Comparison of ENCODE assay signal across 23 cellular contexts in genomic region chr18:54386043-54386442, GRCh38. TPM values are rescaled to one million over a fixed set of nuclear protein-coding genes. Genes with fewer than 3 reads are reported as not detected.
"Had no signal": no experiment of that assay in that cellular context is flagged by ENCODE, and none has a peak within 500 bp of the region (broad histone marks: within the 10 kb centered on the region; RNA-seq: fewer than 3 reads in every experiment).

No MANE protein-coding gene starts in this region.

- FAIRE-seq: colon, frontal cortex had no signal

- H3K9me3 ChIP-seq: left ventricle myocardium inferior, sigmoid colon, thyroid gland had no signal

- DNase-seq: activated B cell treated with CpG ODN at 0.5 μM for 24 hours; activated CD4-positive, alpha-beta T cell treated with anti-CD3 and anti-CD28 coated beads for 48 hours; activated CD8-positive, alpha-beta T cell treated with anti-CD3 and anti-CD28 coated beads for 36 hours; activated naive CD4-positive, alpha-beta T cell treated with Interleukin-2 at 50 U/mL for 16 hours; activated naive CD8-positive, alpha-beta T cell treated with anti-CD3 and anti-CD28 coated beads, Interleukin-2, amount 10 ng/mL, durations not matched to agents 7 days and 5 days; activated T-cell treated with anti-CD3 and anti-CD28 coated beads, Interleukin-2, amount 50 U/mL, for 24 hours; caudate nucleus; dorsolateral prefrontal cortex; kidney glomerular epithelial cell; left ventricle myocardium inferior; mammary epithelial cell; naive thymus-derived CD8-positive, alpha-beta T cell; sigmoid colon; spleen; stimulated activated CD8-positive, alpha-beta memory T cell treated with anti-CD3 and anti-CD28 coated beads, Interleukin-4, amount 100 ng/mL, for 48 hours; stimulated activated naive CD4-positive, alpha-beta T cell; T-helper 17 cell; thyroid gland had no signal

- H3K27me3 ChIP-seq: dorsolateral prefrontal cortex, sigmoid colon, thyroid gland had no signal

- ATAC-seq: activated CD8-positive, alpha-beta T cell treated with anti-CD3 and anti-CD28 coated beads for 36 hours; naive thymus-derived CD8-positive, alpha-beta T cell; T-helper 17 cell had no signal

- H3K36me3 ChIP-seq: left ventricle myocardium inferior, sigmoid colon, spleen, thyroid gland had no signal

- H3K4me3 ChIP-seq: dorsolateral prefrontal cortex, left ventricle myocardium inferior, sigmoid colon, spleen, thyroid gland had no signal

- H3K27ac ChIP-seq: dorsolateral prefrontal cortex, left ventricle myocardium inferior, sigmoid colon, spleen, thyroid gland had no signal

- H3K4me1 ChIP-seq: left ventricle myocardium inferior, sigmoid colon, spleen, thyroid gland had no signal

RNA-seq across cellular contexts. Expression of gene STARD6, which starts 28.4 kb away (rescaled TPM):
- total RNA-seq: activated B cell treated with CpG ODN at 0.5 μM for 24 hours; activated CD8-positive, alpha-beta T cell treated with anti-CD3 and anti-CD28 coated beads for 36 hours; activated naive CD8-positive, alpha-beta T cell treated with anti-CD3 and anti-CD28 coated beads, Interleukin-2, amount 10 ng/mL, durations not matched to agents 7 days and 5 days; activated T-helper 2 cell treated with anti-CD3 and anti-CD28 coated beads, Interferon-gamma antibody, Interleukin-2, Interleukin-4, amounts not matched to agents 10 μg/mL and 5 μg/mL and 100 μg/mL, durations not matched to agents 14 hours and 24 hours and 36 hours; epithelial cell of proximal tubule; left ventricle myocardium inferior; naive thymus-derived CD8-positive, alpha-beta T cell; sigmoid colon; spleen; T-helper 17 cell; thyroid gland had no signal
- polyA plus RNA-seq: naive thymus-derived CD8-positive, alpha-beta T cell; sigmoid colon; spleen; urinary bladder had no signal
